Comparison of ENCODE assay signal across 9 cellular contexts in the genomic region with DNA sequence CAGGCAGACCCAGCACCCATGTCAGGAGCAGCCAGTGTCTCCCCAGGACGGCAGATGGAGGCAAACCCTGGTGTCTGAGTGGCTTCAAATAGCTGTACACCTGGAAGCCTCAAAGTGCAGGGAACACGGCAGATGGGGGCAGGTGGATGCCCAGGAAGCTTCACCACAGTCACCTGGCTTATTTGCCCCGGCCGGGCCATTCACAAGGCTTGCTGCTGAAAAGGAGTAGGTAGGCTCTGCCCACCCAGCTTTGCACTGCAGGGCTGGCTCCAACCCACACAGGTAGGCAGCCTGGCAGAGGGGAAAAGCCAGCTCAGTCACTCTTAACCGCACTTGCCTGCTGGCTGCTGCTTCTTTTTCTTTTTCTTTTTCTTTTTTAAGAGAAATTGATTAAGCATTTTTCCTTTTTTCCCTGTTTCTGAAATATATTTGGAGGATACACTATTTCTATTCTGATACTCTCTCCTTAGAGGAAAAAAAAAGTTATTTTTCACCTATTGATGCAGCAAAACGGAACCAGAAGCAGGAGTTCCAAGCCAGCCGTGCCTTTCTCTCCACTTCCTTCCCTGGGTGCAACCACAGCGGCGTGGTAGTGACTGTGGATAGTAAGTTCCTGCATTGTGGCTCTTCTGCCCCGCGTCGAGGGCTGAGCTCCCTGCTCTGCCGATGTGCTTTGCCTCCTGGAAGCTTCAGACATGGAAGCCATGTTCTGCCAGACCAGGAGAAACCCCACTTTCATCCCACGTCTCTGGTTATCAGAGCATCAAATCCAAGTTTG.
A peak's percentile ranks its signal among the peaks of the same experiment; 100 is the strongest.
DNase-seq lines count a peak whose midpoint lies in the region; ATAC-seq lines count a peak whose summit lies in the region.
"Had no signal": no experiment of that assay in that cellular context is flagged by ENCODE, and none has a peak within 500 bp of the region (broad histone marks: within the 10 kb centered on the region; RNA-seq: fewer than 3 reads in every experiment).

No MANE protein-coding gene starts in this region.

- peak; percentile 39 for DNase-seq in Jurkat, Clone E6-1 (ENCODE audit: low read depth, low spot score)
- DNase-seq in activated CD4-positive, alpha-beta T cell treated with anti-CD3 and anti-CD28 coated beads for 4 hours: peak; percentile 62 to 75
- DNase-seq in effector CD4-positive, alpha-beta T cell: peak; percentile 13
- peak in 2 of 3 donors; percentile 13 to 17 for DNase-seq in stimulated activated CD4-positive, alpha-beta T cell treated with anti-CD3 and anti-CD28 coated beads, TNF-alpha, amount 100 ng/mL, for 1 hour (ENCODE audit: low read depth in 3 of 3, low spot score in 1 of 3)
- no peak for DNase-seq in NCI-H2029 (lab: John Stamatoyannopoulos, UW)
- no peak for DNase-seq in NK-92 treated with Interleukin-12 subunit alpha and Interleukin-12 subunit beta, amount 100 ng/mL, for 24 hours (lab: John Stamatoyannopoulos, UW)
- DNase-seq: GM23248 had no signal

- no peak for ATAC-seq in GM18498 (IDR thresholded peaks at IDR 0.05; ENCODE audit: unreplicated experiment)
- no peak for ATAC-seq in HG03095 (IDR thresholded peaks at IDR 0.05; ENCODE audit: unreplicated experiment)

- no peak overlapping the region for H3K4me3 ChIP-seq in Jurkat, Clone E6-1 (ENCODE audit: low read length)
- H3K4me3 ChIP-seq: GM23248 had no signal

Comparison
In these comparisons a context has a peak if more than half of its experiments do, and no peak if none do; other contexts are left out.
1. DNase-seq: peak in Jurkat, Clone E6-1 (single experiment), activated CD4-positive, alpha-beta T cell treated with anti-CD3 and anti-CD28 coated beads for 4 hours (2 of 2), effector CD4-positive, alpha-beta T cell (single experiment) and stimulated activated CD4-positive, alpha-beta T cell treated with anti-CD3 and anti-CD28 coated beads, TNF-alpha, amount 100 ng/mL, for 1 hour (2 of 3); none in NCI-H2029 (single experiment) and NK-92 treated with Interleukin-12 subunit alpha and Interleukin-12 subunit beta, amount 100 ng/mL, for 24 hours (single experiment).